Comparison of ENCODE assay signal across 22 cellular contexts in the genomic region with DNA sequence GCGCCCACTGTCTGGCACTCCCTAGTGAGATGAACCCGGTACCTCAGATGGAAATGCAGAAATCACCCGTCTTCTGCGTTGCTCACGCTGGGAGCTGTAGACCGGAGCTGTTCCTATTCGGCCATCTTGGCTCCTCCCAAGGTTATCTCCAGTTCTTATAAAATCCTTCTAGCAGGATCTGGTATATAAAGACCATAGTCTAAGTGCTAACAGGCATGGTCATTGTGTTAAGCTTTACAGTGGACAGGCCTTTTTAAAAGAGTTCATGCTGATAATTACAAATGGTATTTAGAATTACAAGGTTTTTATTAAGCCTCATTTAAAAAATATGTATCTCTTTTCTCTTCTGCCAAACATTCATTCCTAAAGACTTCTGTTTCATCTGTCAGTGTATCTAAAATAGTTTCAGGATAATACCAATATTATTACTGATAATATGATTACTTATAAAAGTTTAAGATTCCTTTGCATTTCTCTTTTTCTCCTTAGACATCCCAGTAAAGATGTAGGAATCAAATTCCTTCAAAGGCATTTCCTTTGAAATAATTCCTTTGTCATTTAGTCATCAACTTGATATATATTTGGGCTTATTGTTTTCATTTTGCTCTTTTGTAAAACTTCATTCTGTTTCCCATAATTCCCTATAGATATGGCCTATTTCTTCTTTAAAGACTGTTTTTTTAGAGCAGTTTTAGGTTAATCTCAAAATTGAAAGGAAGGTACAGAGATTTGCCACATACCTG.
"Had no signal": no experiment of that assay in that cellular context is flagged by ENCODE, and none has a peak within 500 bp of the region (broad histone marks: within the 10 kb centered on the region; RNA-seq: fewer than 3 reads in every experiment).

No MANE protein-coding gene starts in this region.

- DNase-seq: activated B cell treated with CpG ODN at 0.5 μM for 24 hours; activated CD4-positive, alpha-beta T cell treated with anti-CD3 and anti-CD28 coated beads for 48 hours; activated CD8-positive, alpha-beta T cell treated with anti-CD3 and anti-CD28 coated beads for 36 hours; activated naive CD4-positive, alpha-beta T cell treated with anti-CD3 and anti-CD28 coated beads for 36 hours; activated T-cell treated with anti-CD3 and anti-CD28 coated beads, Interleukin-2, amount 50 U/mL, for 24 hours; aorta; effector memory CD4-positive, alpha-beta T cell; foreskin melanocyte; head of caudate nucleus; kidney glomerular epithelial cell; left ventricle myocardium inferior; mammary epithelial cell; midbrain; stimulated activated CD4-positive, alpha-beta T cell treated with anti-CD3 and anti-CD28 coated beads, Interleukin-2, amount 100 ng/mL, for 24 hours; stimulated activated naive CD8-positive, alpha-beta T cell treated with anti-CD3 and anti-CD28 coated beads, Interleukin-15, Interleukin-2, amounts not matched to agents 100 U/mL and 50 U/mL, for 24 hours; substantia nigra; uterus had no signal

- FAIRE-seq: bronchial epithelial cell had no signal

- H3K9me3 Mint-ChIP-seq: activated B cell treated with CpG ODN at 0.5 μM for 24 hours; activated CD8-positive, alpha-beta T cell treated with anti-CD3 and anti-CD28 coated beads for 36 hours; activated naive CD4-positive, alpha-beta T cell treated with anti-CD3 and anti-CD28 coated beads for 36 hours; activated T-cell treated with anti-CD3 and anti-CD28 coated beads, Interleukin-2, amount 50 U/mL, for 24 hours; dendritic cell treated with granulocyte-macrophage colony-stimulating factor and Interleukin-4, amounts not matched to agents 40 ng/mL and 50 ng/mL, for 4 days; T-helper 2 cell treated with Interferon-gamma antibody and Interleukin-4, amounts not matched to agents 5 μg/mL and 100 μg/mL, for 36 hours had no signal

- H3K27ac Mint-ChIP-seq: activated B cell treated with CpG ODN at 0.5 μM for 24 hours; activated CD8-positive, alpha-beta T cell treated with anti-CD3 and anti-CD28 coated beads for 36 hours; activated naive CD4-positive, alpha-beta T cell treated with anti-CD3 and anti-CD28 coated beads for 36 hours; activated T-cell treated with anti-CD3 and anti-CD28 coated beads, Interleukin-2, amount 50 U/mL, for 24 hours; dendritic cell treated with granulocyte-macrophage colony-stimulating factor and Interleukin-4, amounts not matched to agents 40 ng/mL and 50 ng/mL, for 4 days; nephron; T-helper 2 cell treated with Interferon-gamma antibody and Interleukin-4, amounts not matched to agents 5 μg/mL and 100 μg/mL, for 36 hours had no signal

- H3K27me3 Mint-ChIP-seq: activated B cell treated with CpG ODN at 0.5 μM for 24 hours; activated CD8-positive, alpha-beta T cell treated with anti-CD3 and anti-CD28 coated beads for 36 hours; activated T-cell treated with anti-CD3 and anti-CD28 coated beads, Interleukin-2, amount 50 U/mL, for 24 hours; dendritic cell treated with granulocyte-macrophage colony-stimulating factor and Interleukin-4, amounts not matched to agents 40 ng/mL and 50 ng/mL, for 4 days had no signal

- H3K4me3 Mint-ChIP-seq: activated B cell treated with CpG ODN at 0.5 μM for 24 hours; activated CD8-positive, alpha-beta T cell treated with anti-CD3 and anti-CD28 coated beads for 36 hours; activated naive CD4-positive, alpha-beta T cell treated with anti-CD3 and anti-CD28 coated beads for 36 hours; activated T-cell treated with anti-CD3 and anti-CD28 coated beads, Interleukin-2, amount 50 U/mL, for 24 hours; dendritic cell treated with granulocyte-macrophage colony-stimulating factor and Interleukin-4, amounts not matched to agents 40 ng/mL and 50 ng/mL, for 4 days; nephron; T-helper 2 cell treated with Interferon-gamma antibody and Interleukin-4, amounts not matched to agents 5 μg/mL and 100 μg/mL, for 36 hours had no signal

- H3K4me3 ChIP-seq: left ventricle myocardium inferior, tibial nerve, uterus had no signal

- H3K4me1 Mint-ChIP-seq: activated B cell treated with CpG ODN at 0.5 μM for 24 hours, nephron had no signal
